In genomic region chr9:89590415-89590814, GRCh38 we compare ENCODE assay signal across 22 cellular contexts. TPM values are rescaled to one million over a fixed set of nuclear protein-coding genes. Genes with fewer than 3 reads are reported as not detected.
"Had no signal": no experiment of that assay in that cellular context is flagged by ENCODE, and none has a peak within 500 bp of the region (broad histone marks: within the 10 kb centered on the region; RNA-seq: fewer than 3 reads in every experiment).

No MANE protein-coding gene starts in this region.

- H3K36me3 ChIP-seq: MG63 had no signal

- H3K4me3 ChIP-seq: MG63 had no signal

- H3K9me3 ChIP-seq: MG63, SK-N-SH had no signal

- DNase-seq: IMR-90, Karpas-422, KG1, MG63, NCI-H1092 treated with DMSO at 0.1 percent for 48 hours, NCI-H1436, NCI-H187, NCI-H2029, NCI-H2081 treated with DMSO at 0.1 percent for 48 hours, NCI-H226, NCI-H510A, NCI-H524 treated with DMSO at 0.1 percent for 48 hours, NCI-H69, NCI-H774, Right ventricle myocardium superior, RPMI8226, SIG-M5, SK-N-SH, SW 1271 had no signal

- ATAC-seq: HepG2 had no signal

- H3K27me3 ChIP-seq: MG63 had no signal

RNA-seq across cellular contexts. Expression of gene GADD45G, which starts 14.4 kb away (rescaled TPM):
- total RNA-seq: HepG2, HT1080, IMR-90, SK-MEL-5 had no signal
- polyA plus RNA-seq: HepG2 had no signal
